ENCODE assay signal across 22 cellular contexts in genomic region chr12:78964521-78964920, GRCh38.
"Had no signal": no experiment of that assay in that cellular context is flagged by ENCODE, and none has a peak within 500 bp of the region (broad histone marks: within the 10 kb centered on the region; RNA-seq: fewer than 3 reads in every experiment).

No MANE protein-coding gene starts in this region.

- H3K27me3 ChIP-seq: neural progenitor cell, upper lobe of left lung had no signal

- DNase-seq: activated B cell treated with CpG ODN at 0.5 μM for 24 hours; activated CD4-positive, alpha-beta T cell treated with anti-CD3 and anti-CD28 coated beads for 36 hours; activated CD4-positive, alpha-beta T cell treated with anti-CD3 and anti-CD28 coated beads, Interleukin-2, amount 50 U/mL, for 4 hours; activated effector memory CD4-positive, alpha-beta T cell treated with Interleukin-2 at 50 U/mL for 16 hours; activated naive CD4-positive, alpha-beta T cell treated with anti-CD3 and anti-CD28 coated beads for 36 hours; activated naive CD8-positive, alpha-beta T cell treated with anti-CD3 and anti-CD28 coated beads, Interleukin-2, amount 10 ng/mL, durations not matched to agents 7 days and 5 days; activated T-cell treated with anti-CD3 and anti-CD28 coated beads, Interleukin-2, amount 50 U/mL, for 72 hours; amygdala; effector CD8-positive, alpha-beta T cell; hypothalamus; left cardiac atrium; mesendoderm; mucosa of descending colon; naive thymus-derived CD4-positive, alpha-beta T cell; stimulated activated CD4-positive, alpha-beta T cell treated with anti-CD3 and anti-CD28 coated beads, Interleukin-12 subunit alpha, Interleukin-12 subunit beta, amount 100 ng/mL, for 4 hours; stimulated activated CD4-positive, alpha-beta T cell treated with anti-CD3 and anti-CD28 coated beads, Interleukin-4, amount 100 ng/mL, for 4 hours; stimulated activated naive CD8-positive, alpha-beta T cell treated with anti-CD3 and anti-CD28 coated beads, Interleukin-15, Interleukin-2, amounts not matched to agents 100 U/mL and 50 U/mL, for 24 hours; T1000; upper lobe of left lung had no signal

- H3K4me2 ChIP-seq: neural progenitor cell had no signal

- H3K27me3 Mint-ChIP-seq: activated B cell treated with CpG ODN at 0.5 μM for 24 hours; activated CD4-positive, alpha-beta T cell treated with anti-CD3 and anti-CD28 coated beads for 36 hours; activated naive CD8-positive, alpha-beta T cell treated with anti-CD3 and anti-CD28 coated beads, Interleukin-2, amount 10 ng/mL, durations not matched to agents 7 days and 5 days; dendritic cell treated with granulocyte-macrophage colony-stimulating factor and Interleukin-4, amounts not matched to agents 40 ng/mL and 50 ng/mL, for 4 days; naive thymus-derived CD4-positive, alpha-beta T cell had no signal

- ATAC-seq: activated CD4-positive, alpha-beta T cell treated with anti-CD3 and anti-CD28 coated beads for 36 hours; activated T-cell treated with anti-CD3 and anti-CD28 coated beads, Interleukin-2, amount 50 U/mL, for 72 hours; left cardiac atrium; mucosa of descending colon; naive thymus-derived CD4-positive, alpha-beta T cell; stimulated activated naive CD8-positive, alpha-beta T cell treated with anti-CD3 and anti-CD28 coated beads, Interleukin-15, Interleukin-2, amounts not matched to agents 100 U/mL and 50 U/mL, for 24 hours had no signal

- H3K4me1 ChIP-seq: neural progenitor cell, prostate gland, upper lobe of left lung had no signal

- H3K4me3 ChIP-seq: mucosa of descending colon, neural progenitor cell, prostate gland, upper lobe of left lung had no signal

- H3K27ac Mint-ChIP-seq: activated B cell treated with CpG ODN at 0.5 μM for 24 hours; activated CD4-positive, alpha-beta T cell treated with anti-CD3 and anti-CD28 coated beads for 36 hours; activated naive CD4-positive, alpha-beta T cell treated with anti-CD3 and anti-CD28 coated beads for 36 hours; activated naive CD8-positive, alpha-beta T cell treated with anti-CD3 and anti-CD28 coated beads, Interleukin-2, amount 10 ng/mL, durations not matched to agents 7 days and 5 days; activated T-cell treated with anti-CD3 and anti-CD28 coated beads, Interleukin-2, amount 50 U/mL, for 72 hours; dendritic cell treated with granulocyte-macrophage colony-stimulating factor and Interleukin-4, amounts not matched to agents 40 ng/mL and 50 ng/mL, for 4 days; naive thymus-derived CD4-positive, alpha-beta T cell; neural progenitor cell had no signal

- H3K9ac ChIP-seq: neural progenitor cell had no signal

- H2AFZ ChIP-seq: neural progenitor cell had no signal

- H3K4me3 Mint-ChIP-seq: activated B cell treated with CpG ODN at 0.5 μM for 24 hours; activated CD4-positive, alpha-beta T cell treated with anti-CD3 and anti-CD28 coated beads for 36 hours; activated naive CD4-positive, alpha-beta T cell treated with anti-CD3 and anti-CD28 coated beads for 36 hours; activated naive CD8-positive, alpha-beta T cell treated with anti-CD3 and anti-CD28 coated beads, Interleukin-2, amount 10 ng/mL, durations not matched to agents 7 days and 5 days; activated T-cell treated with anti-CD3 and anti-CD28 coated beads, Interleukin-2, amount 50 U/mL, for 72 hours; dendritic cell treated with granulocyte-macrophage colony-stimulating factor and Interleukin-4, amounts not matched to agents 40 ng/mL and 50 ng/mL, for 4 days; naive thymus-derived CD4-positive, alpha-beta T cell; neural progenitor cell had no signal

- H3K4me1 Mint-ChIP-seq: activated B cell treated with CpG ODN at 0.5 μM for 24 hours; activated CD4-positive, alpha-beta T cell treated with anti-CD3 and anti-CD28 coated beads for 36 hours; activated naive CD8-positive, alpha-beta T cell treated with anti-CD3 and anti-CD28 coated beads, Interleukin-2, amount 10 ng/mL, durations not matched to agents 7 days and 5 days; naive thymus-derived CD4-positive, alpha-beta T cell; neural progenitor cell had no signal

- H3K36me3 ChIP-seq: neural progenitor cell, prostate gland, upper lobe of left lung had no signal

- H3K27ac ChIP-seq: neural progenitor cell, prostate gland, upper lobe of left lung had no signal

- H3K36me3 Mint-ChIP-seq: activated naive CD8-positive, alpha-beta T cell treated with anti-CD3 and anti-CD28 coated beads, Interleukin-2, amount 10 ng/mL, durations not matched to agents 7 days and 5 days; naive thymus-derived CD4-positive, alpha-beta T cell; neural progenitor cell had no signal

- H3K9me3 Mint-ChIP-seq: activated B cell treated with CpG ODN at 0.5 μM for 24 hours; activated naive CD8-positive, alpha-beta T cell treated with anti-CD3 and anti-CD28 coated beads, Interleukin-2, amount 10 ng/mL, durations not matched to agents 7 days and 5 days; dendritic cell treated with granulocyte-macrophage colony-stimulating factor and Interleukin-4, amounts not matched to agents 40 ng/mL and 50 ng/mL, for 4 days; neural progenitor cell had no signal

- H3K9me3 ChIP-seq: mucosa of descending colon, prostate gland, upper lobe of left lung had no signal
